ENCODE assay signal across 7 cellular contexts in the genomic region with DNA sequence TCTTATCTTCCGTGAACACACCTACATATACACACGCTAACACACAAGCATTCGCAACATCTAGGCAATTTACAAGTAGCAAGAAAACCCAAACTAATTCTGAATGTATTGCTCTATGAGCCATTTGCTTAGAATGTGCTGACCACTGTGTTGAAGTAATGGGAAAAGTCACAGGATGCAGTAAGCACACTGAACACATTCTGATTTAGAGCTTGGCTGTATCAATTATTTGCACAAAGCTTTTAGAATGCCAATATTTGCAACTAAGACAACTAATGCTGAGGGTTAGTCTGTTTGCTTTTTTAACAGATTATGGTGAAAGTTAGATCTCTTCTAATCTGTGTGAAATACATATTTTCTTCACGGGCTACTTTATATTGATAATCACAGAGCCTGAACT.
"Had no signal": no experiment of that assay in that cellular context is flagged by ENCODE, and none has a peak within 500 bp of the region (broad histone marks: within the 10 kb centered on the region; RNA-seq: fewer than 3 reads in every experiment).

No MANE protein-coding gene starts in this region.

- H3K4me3 ChIP-seq: K562 had no signal

- H3K4me2 ChIP-seq: KMS-11 had no signal

- FAIRE-seq: HepG2, HTR-8/SVneo, K562 had no signal

- ATAC-seq: HepG2, K562 had no signal

- H3K9ac ChIP-seq: KMS-11 had no signal

- H3K27ac ChIP-seq: HL-60, KMS-11 had no signal

- DNase-seq: IMR-90, KG1 had no signal
